In genomic region chr19:1239420-1239795, GRCh38 we compare ENCODE assay signal across 9 cellular contexts. TPM values are rescaled to one million over a fixed set of nuclear protein-coding genes. Genes with fewer than 3 reads are reported as not detected.
DNase-seq lines count a peak whose midpoint lies in the region; ATAC-seq, FAIRE-seq and TF ChIP-seq lines count a peak whose summit lies in the region.
"Had no signal": no experiment of that assay in that cellular context is flagged by ENCODE, and none has a peak within 500 bp of the region (broad histone marks: within the 10 kb centered on the region; RNA-seq: fewer than 3 reads in every experiment).

No MANE protein-coding gene starts in this region.

- H3K4me1 ChIP-seq in heart left ventricle (peaks cover 5 to 71% (median 50%) of the 10 kb centered on the region in 12 donors), K562 (replicated peaks in 1 of 2; ENCODE audit: control insufficient read depth in 2 of 2, insufficient read depth in 2 of 2, low read length in 2 of 2) (peaks cover 30 to 98% of the 10 kb centered on the region in 2 experiments), upper lobe of left lung (peaks cover 52 to 74% (median 58%) of the 10 kb centered on the region in 4 donors), OCI-LY7 (ENCODE audit: insufficient read depth, low read length, poor library complexity, severe bottlenecking) (peaks cover 33% of the 10 kb centered on the region)

- peak overlapping the region; percentile 94 for H3K4me2 ChIP-seq in K562 (ENCODE audit: insufficient read depth, low read length)
- H3K4me2 ChIP-seq in OCI-LY7 (ENCODE audit: low read length), result no peak overlapping the region

- ATAC-seq in heart left ventricle (no peak), left ventricle myocardium superior (no peak), K562 (no peak), natural killer cell (no peak), upper lobe of left lung (ENCODE audit: low FRiP score in 2 of 2) (no peak)

- H2AFZ ChIP-seq in K562 (ENCODE audit: low read depth, low read length) (peak overlapping the region; percentile 96), OCI-LY7 (ENCODE audit: low read length) (no peak overlapping the region)

- no peak for TF ChIP-seq POLR2A in heart left ventricle (IDR thresholded peaks at IDR 0.05)
- no peak for TF ChIP-seq POLR2A in K562 (conservative IDR thresholded peaks at IDR 0.05)
- TF ChIP-seq POLR2A in upper lobe of left lung (IDR thresholded peaks at IDR 0.05), result no peak

- in situ Hi-C loops in K562 (cut with MboI), result loop anchor here (25.0 kb wide), 1 partner anchor 477 kb away; the partner anchor contains the start of gene MISP

- peaks cover 0 to 3% (median 0%) of the 10 kb centered on the region in 9 donors for H3K36me3 ChIP-seq in heart left ventricle
- H3K36me3 ChIP-seq in K562 (ENCODE audit: control insufficient read depth, insufficient read depth, low read length), result peaks cover 32% of the 10 kb centered on the region; the same call in 2 of the 3 replicates
- H3K36me3 ChIP-seq in upper lobe of left lung, result peaks cover 0 to 5% (median 1%) of the 10 kb centered on the region in 4 donors
- H3K36me3 ChIP-seq in OCI-LY7 (ENCODE audit: insufficient read depth, low read length), result peaks cover 11% of the 10 kb centered on the region; the same call in 1 of the 2 replicates

- TF ChIP-seq EP300 in K562 (IDR thresholded peaks at IDR 0.05; ENCODE audit: low read length) (no peak), upper lobe of left lung (IDR thresholded peaks at IDR 0.05) (no peak)

- CTCF ChIA-PET in K562 (lab: Yijun Ruan, JAX; ENCODE audit: low intra/inter-chr PET ratio), result interaction anchor here (1.0 to 4.8 kb wide), 3 partner anchors 19 to 318 kb away, joined by 3 to 29 read pairs (median 21); no protein-coding TSS in a partner anchor
- CTCF ChIA-PET in OCI-LY7 (lab: Charles Lee; ENCODE audit: unreplicated experiment), result no interaction called here

- H3K4me3 Mint-ChIP-seq in natural killer cell, result peak overlapping the region; percentile 84

- FAIRE-seq in K562 (lab: Jason Lieb, UNC), result no peak

- H3K9me3 Mint-ChIP-seq in natural killer cell, result no peaks in the 10 kb centered on the region

- TF ChIP-seq CTCF in heart left ventricle (IDR thresholded peaks at IDR 0.05) (no peak), K562 (IDR thresholded peaks at IDR 0.05 in 2 of 3, conservative IDR thresholded peaks at IDR 0.05 in 1 of 3; ENCODE audit: insufficient read depth in 2 of 3, low read depth in 1 of 3, low read length in 3 of 3) (0 out of 6 replicates have a peak, but pooled peaks of 1 of the 3 experiments have one; percentile 1), natural killer cell (IDR thresholded peaks at IDR 0.05) (no peak), upper lobe of left lung (IDR thresholded peaks at IDR 0.05) (no peak), OCI-LY7 (conservative IDR thresholded peaks at IDR 0.05; ENCODE audit: low read length) (no peak)

- BruUV-seq in K562 (replicated peaks; lab: Mats Ljungman, UMichigan), result no TSS peak
- no TSS peak for BruUV-seq in OCI-LY7 (replicated peaks; lab: Mats Ljungman, UMichigan)

- WGBS in heart left ventricle, 4 donors, result 81 to 86% (median 83%) methylated on average over 11 of the region's 11 CpGs
- 65% methylated on average over 11 of the region's 11 CpGs for WGBS in K562 (ENCODE audit: insufficient coverage, low coverage, missing lambda C conversion rate)
- WGBS in upper lobe of left lung, 2 donors, result 78 to 79% methylated on average over 10 to 11 of the region's 11 CpGs

- H3K36me3 Mint-ChIP-seq in natural killer cell, result no peaks in the 10 kb centered on the region

- peaks cover 17 to 29% of the 10 kb centered on the region in 2 donors for H3K4me1 Mint-ChIP-seq in natural killer cell

- H3K9ac ChIP-seq in K562 (ENCODE audit: insufficient read depth in 1 of 2, low read depth in 2 of 2, low read length in 2 of 2), result peak overlapping the region; percentile 86 to 99

- DNase-seq in heart left ventricle, result peak in 1 of 5 donors; percentile 43
- DNase-seq in left ventricle myocardium superior, result no peak
- no peak for DNase-seq in K562 (ENCODE audit: extremely low read depth in 1 of 4, low spot score in 3 of 4)
- no peak for DNase-seq in natural killer cell
- no peak for DNase-seq in upper lobe of left lung
- no peak for DNase-seq in stimulated activated naive CD4-positive, alpha-beta T cell treated with Interleukin-2 at 50 U/mL for 16 hours (lab: John Stamatoyannopoulos, UW)
- no peak for DNase-seq in OCI-LY7 (ENCODE audit: low spot score)
- no peak for DNase-seq in activated CD4-positive, alpha-beta T cell treated with anti-CD3 and anti-CD28 coated beads for 4 hours

- H3K27ac ChIP-seq in heart left ventricle (peak overlapping the region in 11 of 12 donors; percentile 84 to 100 (median 96)), K562 (ENCODE audit: extremely low read depth, low read depth, low read length) (peak overlapping the region; percentile 92), upper lobe of left lung (peak overlapping the region in 3 of 4 donors; percentile 24 to 100 (median 80)), OCI-LY7 (ENCODE audit: low read depth, low read length, poor library complexity, severe bottlenecking) (no peak overlapping the region)

- H3K9me1 ChIP-seq in K562 (ENCODE audit: control insufficient read depth, insufficient read depth, low read length), result peaks cover 4% of the 10 kb centered on the region

- H3K27ac Mint-ChIP-seq in natural killer cell, result peak overlapping the region; percentile 67 to 86

- H3K79me2 ChIP-seq in K562 (ENCODE audit: control insufficient read depth, insufficient read depth, low read length) (peaks cover 36% of the 10 kb centered on the region), OCI-LY7 (ENCODE audit: insufficient read depth, low read depth, low read length) (peaks cover 13% of the 10 kb centered on the region; the same call in 1 of the 2 replicates)

- intact Hi-C loops in heart left ventricle (cut with DNase I) (loop anchor here in 1 of 10 donors (5.0 kb wide), 1 partner anchor 127 kb away; no protein-coding TSS in a partner anchor), left ventricle myocardium superior (cut with micrococcal nuclease) (no loop called here), K562 (cut with micrococcal nuclease) (no loop called here), natural killer cell (cut with micrococcal nuclease) (no loop called here), OCI-LY7 (cut with micrococcal nuclease; ENCODE audit: unreplicated experiment) (no loop called here)

- H3K9me3 ChIP-seq in heart left ventricle (no peaks in the 10 kb centered on the region), K562 (replicated peaks; ENCODE audit: control insufficient read depth, insufficient read depth, low read depth, low read length) (no peaks in the 10 kb centered on the region), upper lobe of left lung (no peaks in the 10 kb centered on the region), OCI-LY7 (ENCODE audit: low read length) (no peaks in the 10 kb centered on the region)

- POLR2A ChIA-PET in K562 (lab: Yijun Ruan, JAX) (interaction anchor here (0.6 to 0.7 kb wide), 2 partner anchors 135 to 144 kb away, joined by 3 read pairs; partner anchors contain the start of gene POLR2E), OCI-LY7 (lab: Charles Lee) (no interaction called here)

- H3K9me2 ChIP-seq in OCI-LY7 (ENCODE audit: insufficient read depth, low read length), result no peaks in the 10 kb centered on the region

- H3K27me3 ChIP-seq in heart left ventricle (peaks cover 0 to 15% (median 0%) of the 10 kb centered on the region in 9 donors), K562 (ENCODE audit: control insufficient read depth in 2 of 2, insufficient read depth in 2 of 2, low read length in 2 of 2) (no peaks in the 10 kb centered on the region), upper lobe of left lung (peaks cover 0 to 9% (median 3%) of the 10 kb centered on the region in 4 donors)

- H4K20me1 ChIP-seq in K562 (replicated peaks; ENCODE audit: control insufficient read depth, insufficient read depth, low read length) (no peaks in the 10 kb centered on the region), OCI-LY7 (ENCODE audit: insufficient read depth, low read length) (no peaks in the 10 kb centered on the region)

- no peak for TF ChIP-seq RAD21 in K562 (CRISPR knock-in tag; conservative IDR thresholded peaks at IDR 0.05 in 1 of 2, IDR thresholded peaks at IDR 0.05 in 1 of 2)

- peaks cover 10 to 14% of the 10 kb centered on the region in 2 donors for H3K27me3 Mint-ChIP-seq in natural killer cell (ENCODE audit: low read depth in 2 of 2)

- H3K4me3 ChIP-seq in heart left ventricle (peak overlapping the region in 3 of 12 donors; percentile 45 to 92 (median 88)), K562 (peak overlapping the region; percentile 54; the same call in 1 of the 2 replicates), upper lobe of left lung (no peak overlapping the region), OCI-LY7 (ENCODE audit: low read depth, low read length, poor library complexity, severe bottlenecking) (no peak overlapping the region)
- H3K4me3 ChIP-seq: lung had no signal

RNA-seq across cellular contexts. Expression of gene CBARP, which starts 1.6 kb away (rescaled TPM):
- total RNA-seq in heart left ventricle (1 to 10 TPM in 6 of 9 donors, under 1 TPM in 3; 0.60 to 2.2 (median 1.8) TPM), left ventricle myocardium superior (1.2 TPM), K562 (2014; rRNA removed) (3.7 and 3.8 TPM in 2 replicates), K562 (2014; rRNA removed; fragmentation: Illumina TruSeq; extraction: Trizol) (0.18 TPM in 1 of 2 replicates, not detected in the other), K562 (2015; rRNA removed; fragmentation: Illumina TruSeq; extraction: Trizol) (1.3 and 1.4 TPM in 2 replicates), K562 (2021) (6.6 and 8.9 TPM in 2 replicates), natural killer cell (under 1 TPM in 2 of 3 donors, not detected in 1; 0.14 to 0.41 TPM), upper lobe of left lung (1 to 10 TPM in 3 of 6 donors, under 1 TPM in 1, not detected in 2; 0.30 to 1.8 (median 1.0) TPM), OCI-LY7 (2022) (0.13 and 0.18 TPM in 2 replicates)
- polyA plus RNA-seq in heart left ventricle (1 to 10 TPM; 1.0 to 1.6 TPM), K562 (2011; rRNA removed) (0.98 and 1.2 TPM in 2 replicates), K562 (2014; fragmentation: Illumina TruSeq; extraction: Trizol) (0.25 and 2.3 TPM in 2 replicates), K562 (2014; fragmentation: Nextera tagmentation; extraction: Ambion mirVana) (under 1 TPM in 1 of 2 experiments, not detected in 1; 0.03 TPM), K562 (2014; rRNA removed) (5.8 and 6.3 TPM in 2 replicates)
- total RNA-seq in K562 (2011; cell fraction: chromatin; rRNA removed; ENCODE audit: low replicate concordance), result 2.8 and 13.5 TPM in 2 replicates
- total RNA-seq in K562 (2011; cell fraction: nucleolus; rRNA removed), result 11.4 and 15.2 TPM in 2 replicates
- 4.2 and 6.2 TPM in 2 replicates for total RNA-seq in K562 (2011; cell fraction: nucleoplasm; rRNA removed)
- polyA plus RNA-seq in K562 (2011; cell fraction: cytosol; rRNA removed), result 0.84 and 4.5 TPM in 2 replicates
- 8.2 and 25.4 TPM in 2 replicates for polyA plus RNA-seq in K562 (2011; cell fraction: nucleus; rRNA removed)
- 3.1 and 3.3 TPM in 2 replicates for polyA plus RNA-seq in K562 (2012)
- polyA minus RNA-seq in K562 (2011; rRNA and poly(A)+ RNA removed), result 0.11 and 0.15 TPM in 2 replicates
- polyA minus RNA-seq in K562 (2011; cell fraction: cytosol; rRNA and poly(A)+ RNA removed), result 2.9 and 3.0 TPM in 2 replicates
- 3.0 and 3.8 TPM in 2 replicates for polyA minus RNA-seq in K562 (2011; cell fraction: nucleus; rRNA and poly(A)+ RNA removed)
- total RNA-seq in OCI-LY7 (2014; rRNA removed; shearing (Covaris generic)), result 0.09 and 0.33 TPM in 2 replicates

RNA-seq across cellular contexts. Expression of gene ATP5F1D, which starts 2.1 kb away (rescaled TPM):
- total RNA-seq in heart left ventricle (100 to 1,000 TPM; 201 to 584 (median 450) TPM), left ventricle myocardium superior (686 TPM), K562 (2014; rRNA removed) (135 and 145 TPM in 2 replicates), K562 (2014; rRNA removed; fragmentation: Illumina TruSeq; extraction: Trizol) (3.9 and 4.6 TPM in 2 replicates), K562 (2015; rRNA removed; fragmentation: Illumina TruSeq; extraction: Trizol) (65.2 and 73.0 TPM in 2 replicates), K562 (2021) (409 and 434 TPM in 2 replicates), natural killer cell (100 to 1,000 TPM in 2 of 3 donors, 10 to 100 TPM in 1; 88.6 to 119 (median 104) TPM), upper lobe of left lung (100 to 1,000 TPM in 3 of 6 donors, 10 to 100 TPM in 3; 56.0 to 187 (median 113) TPM), OCI-LY7 (2022) (207 and 266 TPM in 2 replicates)
- polyA plus RNA-seq in heart left ventricle (1,000 to 10,000 TPM in 1 of 2 donors, 100 to 1,000 TPM in 1; 459 to 1,034 TPM), K562 (2011; rRNA removed) (36.8 and 58.7 TPM in 2 replicates), K562 (2014; fragmentation: Illumina TruSeq; extraction: Trizol) (18.7 and 106 TPM in 2 replicates), K562 (2014; fragmentation: Nextera tagmentation; extraction: Ambion mirVana) (10 to 100 TPM in 1 of 2 experiments, 1 to 10 TPM in 1; 9.7 to 23.3 TPM), K562 (2014; rRNA removed) (233 and 236 TPM in 2 replicates)
- total RNA-seq in K562 (2011; cell fraction: chromatin; rRNA removed; ENCODE audit: low replicate concordance), result 42.1 and 110 TPM in 2 replicates
- 116 and 129 TPM in 2 replicates for total RNA-seq in K562 (2011; cell fraction: nucleolus; rRNA removed)
- 74.0 and 85.6 TPM in 2 replicates for total RNA-seq in K562 (2011; cell fraction: nucleoplasm; rRNA removed)
- 119 and 471 TPM in 2 replicates for polyA plus RNA-seq in K562 (2011; cell fraction: cytosol; rRNA removed)
- polyA plus RNA-seq in K562 (2011; cell fraction: nucleus; rRNA removed), result 90.5 and 137 TPM in 2 replicates
- polyA plus RNA-seq in K562 (2012), result 278 and 318 TPM in 2 replicates
- 16.5 and 29.9 TPM in 2 replicates for polyA minus RNA-seq in K562 (2011; rRNA and poly(A)+ RNA removed)
- polyA minus RNA-seq in K562 (2011; cell fraction: cytosol; rRNA and poly(A)+ RNA removed), result 115 and 175 TPM in 2 replicates
- polyA minus RNA-seq in K562 (2011; cell fraction: nucleus; rRNA and poly(A)+ RNA removed), result 28.8 and 35.8 TPM in 2 replicates
- 51.8 and 82.1 TPM in 2 replicates for total RNA-seq in OCI-LY7 (2014; rRNA removed; shearing (Covaris generic))

RNA-seq across cellular contexts. Expression of gene MIDN, which starts 9.0 kb away (rescaled TPM):
- total RNA-seq in heart left ventricle, result 100 to 1,000 TPM in 1 of 9 donors, 10 to 100 TPM in 8; 25.8 to 115 (median 60.5) TPM
- polyA plus RNA-seq in heart left ventricle, result 10 to 100 TPM; 31.5 to 33.6 TPM
- 59.7 TPM for total RNA-seq in left ventricle myocardium superior
- 30.7 and 106 TPM in 2 replicates for total RNA-seq in K562 (2011; cell fraction: chromatin; rRNA removed; ENCODE audit: low replicate concordance)
- 81.7 and 90.7 TPM in 2 replicates for total RNA-seq in K562 (2011; cell fraction: nucleolus; rRNA removed)
- total RNA-seq in K562 (2011; cell fraction: nucleoplasm; rRNA removed), result 55.1 and 88.1 TPM in 2 replicates
- 13.5 and 20.8 TPM in 2 replicates for total RNA-seq in K562 (2014; rRNA removed)
- 3.9 and 4.8 TPM in 2 replicates for total RNA-seq in K562 (2014; rRNA removed; fragmentation: Illumina TruSeq; extraction: Trizol)
- total RNA-seq in K562 (2015; rRNA removed; fragmentation: Illumina TruSeq; extraction: Trizol), result 10.1 and 11.0 TPM in 2 replicates
- total RNA-seq in K562 (2021), result 120 and 121 TPM in 2 replicates
- 7.0 and 10.2 TPM in 2 replicates for polyA plus RNA-seq in K562 (2011; rRNA removed)
- 14.0 and 26.8 TPM in 2 replicates for polyA plus RNA-seq in K562 (2011; cell fraction: cytosol; rRNA removed)
- 44.8 and 87.0 TPM in 2 replicates for polyA plus RNA-seq in K562 (2011; cell fraction: nucleus; rRNA removed)
- polyA plus RNA-seq in K562 (2012), result 29.5 and 39.8 TPM in 2 replicates
- polyA plus RNA-seq in K562 (2014; fragmentation: Illumina TruSeq; extraction: Trizol), result 20.5 and 38.3 TPM in 2 replicates
- 1 to 10 TPM in 1 of 2 experiments, under 1 TPM in 1; 0.17 to 1.5 TPM for polyA plus RNA-seq in K562 (2014; fragmentation: Nextera tagmentation; extraction: Ambion mirVana)
- polyA plus RNA-seq in K562 (2014; rRNA removed), result 41.3 and 44.6 TPM in 2 replicates
- polyA minus RNA-seq in K562 (2011; rRNA and poly(A)+ RNA removed), result 2.7 and 3.0 TPM in 2 replicates
- 29.9 and 43.2 TPM in 2 replicates for polyA minus RNA-seq in K562 (2011; cell fraction: cytosol; rRNA and poly(A)+ RNA removed)
- 28.0 and 34.2 TPM in 2 replicates for polyA minus RNA-seq in K562 (2011; cell fraction: nucleus; rRNA and poly(A)+ RNA removed)
- total RNA-seq in natural killer cell, result 100 to 1,000 TPM; 296 to 367 (median 314) TPM
- total RNA-seq in upper lobe of left lung, result 100 to 1,000 TPM in 2 of 6 donors, 10 to 100 TPM in 4; 33.5 to 176 (median 75.9) TPM
- total RNA-seq in OCI-LY7 (2014; rRNA removed; shearing (Covaris generic)), result 11.7 and 20.3 TPM in 2 replicates
- total RNA-seq in OCI-LY7 (2022), result 70.9 and 75.8 TPM in 2 replicates

RNA-seq across cellular contexts. Expression of gene CIRBP, which starts 29.7 kb away (rescaled TPM):
- total RNA-seq in heart left ventricle, result 100 to 1,000 TPM; 149 to 425 (median 269) TPM
- polyA plus RNA-seq in heart left ventricle, result 100 to 1,000 TPM; 217 to 282 TPM
- 248 TPM for total RNA-seq in left ventricle myocardium superior
- 283 and 504 TPM in 2 replicates for total RNA-seq in K562 (2011; cell fraction: chromatin; rRNA removed; ENCODE audit: low replicate concordance)
- total RNA-seq in K562 (2011; cell fraction: nucleolus; rRNA removed), result 457 and 483 TPM in 2 replicates
- total RNA-seq in K562 (2011; cell fraction: nucleoplasm; rRNA removed), result 431 and 450 TPM in 2 replicates
- total RNA-seq in K562 (2014; rRNA removed), result 168 and 249 TPM in 2 replicates
- total RNA-seq in K562 (2014; rRNA removed; fragmentation: Illumina TruSeq; extraction: Trizol), result 189 and 200 TPM in 2 replicates
- total RNA-seq in K562 (2015; rRNA removed; fragmentation: Illumina TruSeq; extraction: Trizol), result 176 and 206 TPM in 2 replicates
- total RNA-seq in K562 (2021), result 181 and 222 TPM in 2 replicates
- 124 and 166 TPM in 2 replicates for polyA plus RNA-seq in K562 (2011; rRNA removed)
- 92.3 and 201 TPM in 2 replicates for polyA plus RNA-seq in K562 (2011; cell fraction: cytosol; rRNA removed)
- polyA plus RNA-seq in K562 (2011; cell fraction: nucleus; rRNA removed), result 882 and 1,025 TPM in 2 replicates
- 288 and 291 TPM in 2 replicates for polyA plus RNA-seq in K562 (2012)
- 222 and 345 TPM in 2 replicates for polyA plus RNA-seq in K562 (2014; fragmentation: Illumina TruSeq; extraction: Trizol)
- polyA plus RNA-seq in K562 (2014; fragmentation: Nextera tagmentation; extraction: Ambion mirVana), result 10 to 100 TPM; 20.5 to 21.4 TPM
- 306 and 327 TPM in 2 replicates for polyA plus RNA-seq in K562 (2014; rRNA removed)
- polyA minus RNA-seq in K562 (2011; rRNA and poly(A)+ RNA removed), result 46.9 and 50.4 TPM in 2 replicates
- polyA minus RNA-seq in K562 (2011; cell fraction: cytosol; rRNA and poly(A)+ RNA removed), result 50.4 and 50.8 TPM in 2 replicates
- 117 and 135 TPM in 2 replicates for polyA minus RNA-seq in K562 (2011; cell fraction: nucleus; rRNA and poly(A)+ RNA removed)
- 100 to 1,000 TPM; 410 to 454 (median 440) TPM for total RNA-seq in natural killer cell
- total RNA-seq in upper lobe of left lung, result 1,000 to 10,000 TPM in 1 of 6 donors, 100 to 1,000 TPM in 5; 326 to 1,348 (median 441) TPM
- total RNA-seq in OCI-LY7 (2014; rRNA removed; shearing (Covaris generic)), result 278 and 287 TPM in 2 replicates
- total RNA-seq in OCI-LY7 (2022), result 309 and 321 TPM in 2 replicates

RNA-seq across cellular contexts. Expression of gene STK11, which starts 33.8 kb away (rescaled TPM):
- total RNA-seq in heart left ventricle, result 10 to 100 TPM; 44.7 to 92.0 (median 50.7) TPM
- polyA plus RNA-seq in heart left ventricle, result 10 to 100 TPM; 49.1 to 56.4 TPM
- total RNA-seq in left ventricle myocardium superior, result 66.2 TPM
- 76.0 and 175 TPM in 2 replicates for total RNA-seq in K562 (2011; cell fraction: chromatin; rRNA removed; ENCODE audit: low replicate concordance)
- 128 and 133 TPM in 2 replicates for total RNA-seq in K562 (2011; cell fraction: nucleolus; rRNA removed)
- total RNA-seq in K562 (2011; cell fraction: nucleoplasm; rRNA removed), result 58.7 and 79.5 TPM in 2 replicates
- total RNA-seq in K562 (2014; rRNA removed), result 96.5 and 102 TPM in 2 replicates
- total RNA-seq in K562 (2014; rRNA removed; fragmentation: Illumina TruSeq; extraction: Trizol), result 28.9 and 31.7 TPM in 2 replicates
- total RNA-seq in K562 (2015; rRNA removed; fragmentation: Illumina TruSeq; extraction: Trizol), result 40.6 and 43.2 TPM in 2 replicates
- total RNA-seq in K562 (2021), result 76.3 and 89.6 TPM in 2 replicates
- 31.2 and 34.3 TPM in 2 replicates for polyA plus RNA-seq in K562 (2011; rRNA removed)
- 37.0 and 67.8 TPM in 2 replicates for polyA plus RNA-seq in K562 (2011; cell fraction: cytosol; rRNA removed)
- 127 and 182 TPM in 2 replicates for polyA plus RNA-seq in K562 (2011; cell fraction: nucleus; rRNA removed)
- 49.5 and 76.3 TPM in 2 replicates for polyA plus RNA-seq in K562 (2012)
- polyA plus RNA-seq in K562 (2014; fragmentation: Illumina TruSeq; extraction: Trizol), result 22.0 and 39.1 TPM in 2 replicates
- under 1 TPM; 0.15 to 1.00 TPM for polyA plus RNA-seq in K562 (2014; fragmentation: Nextera tagmentation; extraction: Ambion mirVana)
- 69.4 and 79.9 TPM in 2 replicates for polyA plus RNA-seq in K562 (2014; rRNA removed)
- 38.2 and 43.6 TPM in 2 replicates for polyA minus RNA-seq in K562 (2011; rRNA and poly(A)+ RNA removed)
- 33.9 and 37.0 TPM in 2 replicates for polyA minus RNA-seq in K562 (2011; cell fraction: cytosol; rRNA and poly(A)+ RNA removed)
- 34.3 and 36.1 TPM in 2 replicates for polyA minus RNA-seq in K562 (2011; cell fraction: nucleus; rRNA and poly(A)+ RNA removed)
- 10 to 100 TPM; 51.5 to 61.1 (median 54.0) TPM for total RNA-seq in natural killer cell
- 100 to 1,000 TPM in 1 of 6 donors, 10 to 100 TPM in 5; 50.2 to 168 (median 63.2) TPM for total RNA-seq in upper lobe of left lung
- 68.7 and 78.4 TPM in 2 replicates for total RNA-seq in OCI-LY7 (2014; rRNA removed; shearing (Covaris generic))
- total RNA-seq in OCI-LY7 (2022), result 76.5 and 82.2 TPM in 2 replicates
